ENCODE assay signal across 11 cellular contexts in genomic region chr5:159441441-159441840, GRCh38.
DNase-seq lines count a peak whose midpoint lies in the region; ATAC-seq, FAIRE-seq and TF ChIP-seq lines count a peak whose summit lies in the region.
"Had no signal": no experiment of that assay in that cellular context is flagged by ENCODE, and none has a peak within 500 bp of the region (broad histone marks: within the 10 kb centered on the region; RNA-seq: fewer than 3 reads in every experiment).

No MANE protein-coding gene starts in this region.

- H3K27ac ChIP-seq in DND-41 (ENCODE audit: low read length) (no peak overlapping the region), mesendoderm (ENCODE audit: low read depth, low read length) (no peak overlapping the region)
- H3K27ac ChIP-seq: SJSA1 had no signal

- H3K4me2 ChIP-seq in DND-41 (ENCODE audit: insufficient read depth, low read length) (no peak overlapping the region), mesendoderm (ENCODE audit: low read length) (no peak overlapping the region)

- no peak overlapping the region for H3K56ac ChIP-seq in mesendoderm (ENCODE audit: low read length)

- in situ Hi-C loops in T47D (cut with HindIII; ENCODE audit: low pct_unique_long_range_greater_than_20kb, low sequenced_read_pairs) = no loop called here

- no peaks in the 10 kb centered on the region for H3K9me3 ChIP-seq in DND-41 (ENCODE audit: insufficient read depth, low read length, severe bottlenecking)
- H3K9me3 ChIP-seq: SJSA1 had no signal

- no peaks in the 10 kb centered on the region for H4K20me1 ChIP-seq in DND-41 (ENCODE audit: insufficient read depth, low read length)

- no peak overlapping the region for H3K18ac ChIP-seq in mesendoderm (ENCODE audit: low read length)

- H3K4ac ChIP-seq in mesendoderm (ENCODE audit: low read depth, low read length) = no peak overlapping the region

- no peak overlapping the region for H2BK15ac ChIP-seq in mesendoderm (replicated peaks; ENCODE audit: low read depth)

- H3K4me3 ChIP-seq in DND-41 (ENCODE audit: low read depth in 1 of 2, low read length in 2 of 2) (no peak overlapping the region), mesendoderm (ENCODE audit: low read length) (no peak overlapping the region)
- H3K4me3 ChIP-seq: SJSA1 had no signal

- H3K23ac ChIP-seq in mesendoderm (ENCODE audit: low read length) = no peak overlapping the region

- H3K27me3 ChIP-seq in DND-41 (ENCODE audit: insufficient read depth, low read length, poor library complexity) (no peaks in the 10 kb centered on the region), mesendoderm (ENCODE audit: insufficient read depth, low read length, poor library complexity) (no peaks in the 10 kb centered on the region)
- H3K27me3 ChIP-seq: SJSA1 had no signal

- no peaks in the 10 kb centered on the region for H3K79me1 ChIP-seq in mesendoderm (ENCODE audit: low read length)

- no peak overlapping the region for H2BK5ac ChIP-seq in mesendoderm (ENCODE audit: low read length)

- DNase-seq in DND-41 = peak; percentile 9
- DNase-seq in HTR-8/SVneo (ENCODE audit: insufficient read length, low spot score) = peak; percentile 25
- peak; percentile 54 to 68 for DNase-seq in T47D (ENCODE audit: low read depth in 1 of 2, low spot score in 1 of 2)
- peak; percentile 74 for DNase-seq in mesendoderm
- DNase-seq in stimulated activated CD4-positive, alpha-beta T cell treated with anti-CD3 and anti-CD28 coated beads, Interleukin-4, amount 100 ng/mL, for 24 hours = no peak
- DNase-seq in stimulated activated CD4-positive, alpha-beta T cell treated with anti-CD3 and anti-CD28 coated beads, Interleukin-1b, Interleukin-23, amount 100 ng/mL, for 48 hours = no peak
- DNase-seq in activated T-cell treated with anti-CD3 and anti-CD28 coated beads for 4 hours = no peak
- DNase-seq: activated T-cell treated with anti-CD3 and anti-CD28 coated beads, Interleukin-2, amount 50 U/mL, for 48 hours; naive B cell had no signal

- peak; percentile 63; the same call in 1 of the 3 replicates for ATAC-seq in DND-41 (ENCODE audit: insufficient read depth, low read depth)
- no peak for ATAC-seq in GM19023 (IDR thresholded peaks at IDR 0.05; ENCODE audit: unreplicated experiment)

- no peaks in the 10 kb centered on the region for H3K79me2 ChIP-seq in DND-41 (ENCODE audit: insufficient read depth, low read length)
- no peaks in the 10 kb centered on the region for H3K79me2 ChIP-seq in mesendoderm (ENCODE audit: control insufficient read depth, insufficient read depth, low read length)

- no peak overlapping the region for H4K5ac ChIP-seq in mesendoderm (ENCODE audit: low read length)

- H3K4me1 ChIP-seq in DND-41 (ENCODE audit: insufficient read depth, low read length) = no peaks in the 10 kb centered on the region; the same call in 1 of the 2 replicates
- H3K4me1 ChIP-seq in mesendoderm (ENCODE audit: control insufficient read depth, low read depth, low read length) = peaks cover 3% of the 10 kb centered on the region
- H3K4me1 ChIP-seq: SJSA1 had no signal

- H3K36me3 ChIP-seq in DND-41 (ENCODE audit: insufficient read depth, low read length) (no peaks in the 10 kb centered on the region), mesendoderm (ENCODE audit: control insufficient read depth, insufficient read depth, low read length) (no peaks in the 10 kb centered on the region)
- H3K36me3 ChIP-seq: SJSA1 had no signal

- no peak overlapping the region for H2AFZ ChIP-seq in DND-41 (ENCODE audit: low read depth, low read length)

- no peak overlapping the region for H2BK120ac ChIP-seq in mesendoderm (ENCODE audit: low read depth, low read length)

- TF ChIP-seq CTCF in DND-41 (IDR thresholded peaks at IDR 0.05; ENCODE audit: borderline replicate concordance, extremely low read depth, low read length, poor library complexity, severe bottlenecking) = peak; percentile 46

- H2AK5ac ChIP-seq in mesendoderm (ENCODE audit: low read length) = no peak overlapping the region

- H3K9ac ChIP-seq in DND-41 (ENCODE audit: low read depth, low read length) (no peak overlapping the region), mesendoderm (ENCODE audit: low read length) (no peak overlapping the region)

- no peak for FAIRE-seq in HTR-8/SVneo (lab: Jason Lieb, UNC)

- no peak overlapping the region for H4K8ac ChIP-seq in mesendoderm (ENCODE audit: low read depth, low read length)

- no CpG with 5 or more reads among the region's 3 CpGs for WGBS in mesendoderm (ENCODE audit: extremely low coverage, insufficient coverage, low lambda C conversion rate)

Comparison
In these comparisons a context has a peak if more than half of its experiments do, and no peak if none do; other contexts are left out.
1. DNase-seq: peak in DND-41 (single experiment), HTR-8/SVneo (single experiment), T47D (2 of 2) and mesendoderm (single experiment); none in stimulated activated CD4-positive, alpha-beta T cell treated with anti-CD3 and anti-CD28 coated beads, Interleukin-4, amount 100 ng/mL, for 24 hours (single experiment), stimulated activated CD4-positive, alpha-beta T cell treated with anti-CD3 and anti-CD28 coated beads, Interleukin-1b, Interleukin-23, amount 100 ng/mL, for 48 hours (single experiment) and activated T-cell treated with anti-CD3 and anti-CD28 coated beads for 4 hours (single experiment).